8 cellular contexts compared by ENCODE assay signal in the genomic region with DNA sequence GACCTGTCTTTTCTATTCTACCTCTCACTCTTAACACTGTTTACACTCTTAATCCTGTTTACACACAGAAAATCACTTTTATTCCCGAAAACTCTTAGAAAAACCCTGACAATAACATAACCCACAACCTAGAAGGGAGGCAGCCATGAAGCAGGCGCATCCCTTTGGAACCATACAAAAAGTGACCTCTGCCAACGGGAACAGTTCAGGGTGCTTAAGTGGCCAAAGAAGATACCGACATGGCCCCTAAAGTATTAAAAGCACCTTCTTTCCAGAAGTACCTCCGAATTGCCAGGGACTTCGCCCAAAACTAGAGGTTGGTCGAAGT. TPM values are rescaled to one million over a fixed set of nuclear protein-coding genes. Genes with fewer than 3 reads are reported as not detected.
DNase-seq lines count a peak whose midpoint lies in the region; ATAC-seq and TF ChIP-seq lines count a peak whose summit lies in the region.

No MANE protein-coding gene starts in this region.

- CTCF ChIA-PET in naive thymus-derived CD4-positive, alpha-beta T cell (lab: Charles Lee): no interaction called here
- CTCF ChIA-PET in GM10248 (lab: Yijun Ruan, JAX): no interaction called here

- H3K9me3 ChIP-seq in naive thymus-derived CD4-positive, alpha-beta T cell (ENCODE audit: control insufficient read depth in 2 of 3, low read length in 3 of 3): no peaks in the 10 kb centered on the region

- peak overlapping the region; percentile 95 for H3K27ac Mint-ChIP-seq in dendritic cell treated with granulocyte-macrophage colony-stimulating factor and Interleukin-4, amounts not matched to agents 40 ng/mL and 50 ng/mL, for 4 days
- peak overlapping the region; percentile 91 to 99 (median 96) for H3K27ac Mint-ChIP-seq in naive thymus-derived CD4-positive, alpha-beta T cell

- peak overlapping the region; percentile 85 for H3K27ac ChIP-seq in naive thymus-derived CD4-positive, alpha-beta T cell (ENCODE audit: low read depth, low read length)

- peak; percentile 13 for ATAC-seq in GM21723 (IDR thresholded peaks at IDR 0.05; ENCODE audit: unreplicated experiment)
- ATAC-seq in naive thymus-derived CD4-positive, alpha-beta T cell: no peak

- H3K4me3 Mint-ChIP-seq in dendritic cell treated with granulocyte-macrophage colony-stimulating factor and Interleukin-4, amounts not matched to agents 40 ng/mL and 50 ng/mL, for 4 days: peak overlapping the region; percentile 86
- H3K4me3 Mint-ChIP-seq in naive thymus-derived CD4-positive, alpha-beta T cell: peak overlapping the region; percentile 94 to 100 (median 98)

- H3K4me1 ChIP-seq in naive thymus-derived CD4-positive, alpha-beta T cell (ENCODE audit: control insufficient read depth in 2 of 2, insufficient read depth in 2 of 2, low read length in 2 of 2): peaks cover 14 to 15% of the 10 kb centered on the region in 2 donors

- peaks cover 0 to 10% (median 0%) of the 10 kb centered on the region in 3 experiments for H3K36me3 ChIP-seq in naive thymus-derived CD4-positive, alpha-beta T cell (ENCODE audit: control insufficient read depth in 2 of 3, insufficient read depth in 3 of 3, low read length in 3 of 3)

- no peak for TF ChIP-seq CTCF in NB4 (IDR thresholded peaks at IDR 0.05; ENCODE audit: low read depth, low read length)
- no peak for TF ChIP-seq CTCF in GM10248 (IDR thresholded peaks at IDR 0.05; ENCODE audit: control extremely low read depth, extremely low read depth, low read depth, missing control alignments)

- no peaks in the 10 kb centered on the region for H3K9me3 Mint-ChIP-seq in dendritic cell treated with granulocyte-macrophage colony-stimulating factor and Interleukin-4, amounts not matched to agents 40 ng/mL and 50 ng/mL, for 4 days
- H3K9me3 Mint-ChIP-seq in naive thymus-derived CD4-positive, alpha-beta T cell: peaks cover 0 to 2% (median 0%) of the 10 kb centered on the region in 11 donors

- peaks cover 24% of the 10 kb centered on the region for H3K36me3 Mint-ChIP-seq in dendritic cell treated with granulocyte-macrophage colony-stimulating factor and Interleukin-4, amounts not matched to agents 40 ng/mL and 50 ng/mL, for 4 days (ENCODE audit: low read depth)
- H3K36me3 Mint-ChIP-seq in naive thymus-derived CD4-positive, alpha-beta T cell: peaks cover 0 to 10% (median 9%) of the 10 kb centered on the region in 5 donors

- intact Hi-C loops in dendritic cell treated with granulocyte-macrophage colony-stimulating factor and Interleukin-4, amounts not matched to agents 40 ng/mL and 50 ng/mL, for 4 days (cut with micrococcal nuclease): no loop called here
- intact Hi-C loops in naive thymus-derived CD4-positive, alpha-beta T cell (cut with micrococcal nuclease): loop anchor here in 1 of 2 donors (5.0 kb wide), 1 partner anchor 1985 kb away; the partner anchor contains the start of gene CD2AP

- H3K27me3 ChIP-seq in naive thymus-derived CD4-positive, alpha-beta T cell (ENCODE audit: control insufficient read depth in 2 of 2, insufficient read depth in 2 of 2, low read length in 2 of 2): no peaks in the 10 kb centered on the region

- POLR2A ChIA-PET in naive thymus-derived CD4-positive, alpha-beta T cell (lab: Charles Lee): interaction anchor here (0.7 kb wide), 1 partner anchor 67 kb away, joined by 4 read pairs; no protein-coding TSS in a partner anchor
- POLR2A ChIA-PET in GM10248 (lab: Yijun Ruan, JAX): no interaction called here

- H3K4me3 ChIP-seq in NB4 (ENCODE audit: low read depth, low read length): peak overlapping the region; percentile 100
- H3K4me3 ChIP-seq in naive thymus-derived CD4-positive, alpha-beta T cell (ENCODE audit: low read length): peak overlapping the region; percentile 68

- no peak for TF ChIP-seq POLR2A in NB4 (IDR thresholded peaks at IDR 0.05; ENCODE audit: extremely low read depth, insufficient read length)

- H3K4me1 Mint-ChIP-seq in dendritic cell treated with granulocyte-macrophage colony-stimulating factor and Interleukin-4, amounts not matched to agents 40 ng/mL and 50 ng/mL, for 4 days (ENCODE audit: low read depth): peaks cover 42% of the 10 kb centered on the region
- H3K4me1 Mint-ChIP-seq in naive thymus-derived CD4-positive, alpha-beta T cell: peaks cover 40 to 80% (median 53%) of the 10 kb centered on the region in 7 donors

- peak; percentile 9 for DNase-seq in Daoy (ENCODE audit: low read depth)
- no peak for DNase-seq in NB4 (ENCODE audit: low read depth)
- no peak for DNase-seq in naive thymus-derived CD4-positive, alpha-beta T cell
- DNase-seq in GM10248 (ENCODE audit: extremely low spot score): no peak
- DNase-seq in HCEC 1CT: no peak
- DNase-seq in HK-2 (ENCODE audit: unreplicated experiment): no peak

- no peaks in the 10 kb centered on the region for H3K27me3 Mint-ChIP-seq in dendritic cell treated with granulocyte-macrophage colony-stimulating factor and Interleukin-4, amounts not matched to agents 40 ng/mL and 50 ng/mL, for 4 days
- H3K27me3 Mint-ChIP-seq in naive thymus-derived CD4-positive, alpha-beta T cell: no peaks in the 10 kb centered on the region

RNA-seq across cellular contexts. Expression of gene MMUT, which starts 0.5 kb away (rescaled TPM):
- 12.1 and 12.2 TPM in 2 replicates for total RNA-seq in Daoy (2014; rRNA removed; shearing (Covaris generic))
- 10 to 100 TPM in 3 of 5 experiments, 1 to 10 TPM in 2; 6.5 to 15.4 (median 12.5) TPM for total RNA-seq in naive thymus-derived CD4-positive, alpha-beta T cell
- 10 to 100 TPM in 1 of 2 donors, 1 to 10 TPM in 1; 10.0 to 12.4 TPM for polyA plus RNA-seq in naive thymus-derived CD4-positive, alpha-beta T cell

RNA-seq across cellular contexts. Expression of gene CENPQ, which starts 0.6 kb away (rescaled TPM):
- 21.5 and 35.2 TPM in 2 replicates for total RNA-seq in Daoy (2014; rRNA removed; shearing (Covaris generic))
- 10 to 100 TPM in 1 of 5 experiments, 1 to 10 TPM in 4; 1.2 to 11.4 (median 5.0) TPM for total RNA-seq in naive thymus-derived CD4-positive, alpha-beta T cell
- 1 to 10 TPM; 2.7 to 3.3 TPM for polyA plus RNA-seq in naive thymus-derived CD4-positive, alpha-beta T cell

RNA-seq across cellular contexts. Expression of gene GLYATL3, which starts 37.2 kb away (rescaled TPM):
- total RNA-seq in Daoy (2014; rRNA removed; shearing (Covaris generic)): not detected in 2 replicates
- not detected for total RNA-seq in naive thymus-derived CD4-positive, alpha-beta T cell
- not detected for polyA plus RNA-seq in naive thymus-derived CD4-positive, alpha-beta T cell
